8 cellular contexts compared by ENCODE assay signal in genomic region chr6:80457044-80457933, GRCh38.
DNase-seq lines count a peak whose midpoint lies in the region; ATAC-seq, FAIRE-seq and TF ChIP-seq lines count a peak whose summit lies in the region.

No MANE protein-coding gene starts in this region.

- H3K27me3 ChIP-seq in fibroblast of lung (ENCODE audit: control insufficient read depth, insufficient read depth, low read length) (no peaks in the 10 kb centered on the region), WERI-Rb-1 (ENCODE audit: insufficient read depth, low read depth, severe bottlenecking) (no peaks in the 10 kb centered on the region)

- no peaks in the 10 kb centered on the region for H4K20me1 ChIP-seq in fibroblast of lung (ENCODE audit: control insufficient read depth, extremely low read depth, insufficient read depth, low read length)

- H3K36me3 ChIP-seq in fibroblast of lung (ENCODE audit: control insufficient read depth, insufficient read depth, low read length) (no peaks in the 10 kb centered on the region), WERI-Rb-1 (no peaks in the 10 kb centered on the region)

- no peak overlapping the region for H3K27ac ChIP-seq in fibroblast of lung (ENCODE audit: insufficient read depth, low read length)
- no peak overlapping the region for H3K27ac ChIP-seq in WERI-Rb-1

- H3K9ac ChIP-seq in fibroblast of lung (ENCODE audit: insufficient read depth, low read length): no peak overlapping the region

- peaks cover 24% of the 10 kb centered on the region for H3K4me1 ChIP-seq in fibroblast of lung (ENCODE audit: control insufficient read depth, extremely low read depth, insufficient read depth, low read length)

- ATAC-seq in HG03108 (IDR thresholded peaks at IDR 0.05; ENCODE audit: unreplicated experiment): no peak

- no peaks in the 10 kb centered on the region for H3K79me2 ChIP-seq in fibroblast of lung (ENCODE audit: control insufficient read depth, insufficient read depth, low read length)

- peak overlapping the region; percentile 56 for H3K4me2 ChIP-seq in fibroblast of lung (ENCODE audit: extremely low read depth, insufficient read depth, low read length)

- H3K4me3 ChIP-seq in fibroblast of lung (replicated peaks in 1 of 4; ENCODE audit: control extremely low read depth in 1 of 4, insufficient read depth in 1 of 4, low read depth in 3 of 4, low read length in 4 of 4): no peak overlapping the region
- H3K4me3 ChIP-seq in WERI-Rb-1 (ENCODE audit: low read depth, low read length): no peak overlapping the region

- H3K9me3 ChIP-seq in fibroblast of lung (ENCODE audit: control insufficient read depth, insufficient read depth, low read depth, low read length): no peaks in the 10 kb centered on the region
- no peaks in the 10 kb centered on the region for H3K9me3 ChIP-seq in WERI-Rb-1 (ENCODE audit: severe bottlenecking)

- FAIRE-seq in RCC 7860 (lab: Jason Lieb, UNC): peak; percentile 91

- DNase-seq in COLO829 (ENCODE audit: low spot score) (peak; percentile 48), RCC 7860 (ENCODE audit: low spot score) (peak; percentile 86), fibroblast of lung (ENCODE audit: low read depth in 2 of 2) (peak; percentile 97 to 98), non-pigmented ciliary epithelial cell (ENCODE audit: low read depth) (peak; percentile 85), WERI-Rb-1 (no peak), NOMO-1 (lab: John Stamatoyannopoulos, UW; ENCODE audit: unreplicated experiment in 2 of 2) (no peak)
- DNase-seq in stimulated activated naive CD4-positive, alpha-beta T cell (lab: John Stamatoyannopoulos, UW): no peak

- H2AFZ ChIP-seq in fibroblast of lung (ENCODE audit: low read length): no peak overlapping the region

- no peak for TF ChIP-seq CTCF in fibroblast of lung (conservative IDR thresholded peaks at IDR 0.05 in 1 of 2, IDR thresholded peaks at IDR 0.05 in 1 of 2; ENCODE audit: low read depth in 1 of 2, low read length in 2 of 2)
- no peak for TF ChIP-seq CTCF in WERI-Rb-1 (IDR thresholded peaks at IDR 0.05; ENCODE audit: low read depth, low read length)

Comparison
In these comparisons a context has a peak if more than half of its experiments do, and no peak if none do; other contexts are left out.
1. DNase-seq: peak in COLO829 (single experiment), RCC 7860 (single experiment), fibroblast of lung (2 of 2) and non-pigmented ciliary epithelial cell (single experiment); none in WERI-Rb-1 (single experiment), NOMO-1 (0 of 2) and stimulated activated naive CD4-positive, alpha-beta T cell (0 of 6).